Comparison of ENCODE assay signal across 12 cellular contexts in the genomic region with DNA sequence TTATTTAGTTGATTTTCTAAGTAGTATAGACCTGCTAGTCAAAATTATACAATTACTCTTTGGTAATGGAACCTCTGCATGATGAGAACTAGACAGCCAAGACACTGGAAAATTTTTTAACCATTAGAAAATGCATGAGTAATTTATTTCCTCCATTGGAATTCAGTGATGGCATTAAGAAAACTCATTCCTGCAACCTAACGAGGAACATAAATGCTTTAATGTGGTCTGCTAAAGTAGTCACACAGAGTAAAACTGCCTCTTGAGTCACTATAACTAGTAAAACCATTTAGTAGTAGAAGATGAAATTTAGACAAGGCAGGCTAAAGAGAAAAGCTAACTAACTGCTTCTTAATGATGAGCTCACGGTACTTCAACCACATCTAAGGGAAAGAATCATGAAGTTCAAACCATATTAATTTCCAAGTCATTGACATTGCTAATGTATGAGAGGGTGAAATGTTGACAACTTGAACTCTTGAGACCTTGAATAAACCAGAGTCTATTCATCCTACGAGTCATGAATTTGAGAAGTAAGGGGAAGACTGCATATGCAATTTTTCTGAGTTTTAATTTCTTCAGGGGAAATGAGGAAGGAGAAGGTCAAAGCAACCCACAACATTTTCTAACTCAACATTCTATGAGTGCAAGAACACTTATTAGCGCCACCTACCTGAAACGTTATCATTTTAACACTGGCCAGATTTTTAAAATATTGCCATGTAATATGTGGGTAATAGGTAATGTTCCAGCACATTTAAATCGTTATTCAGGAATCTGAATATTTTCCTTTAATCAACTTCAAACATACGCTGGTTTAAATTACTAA.
DNase-seq lines count a peak whose midpoint lies in the region; ATAC-seq, FAIRE-seq and TF ChIP-seq lines count a peak whose summit lies in the region.
"Had no signal": no experiment of that assay in that cellular context is flagged by ENCODE, and none has a peak within 500 bp of the region (broad histone marks: within the 10 kb centered on the region; RNA-seq: fewer than 3 reads in every experiment).

No MANE protein-coding gene starts in this region.

- H3K36me3 ChIP-seq in HCT116 (ENCODE audit: control insufficient read depth in 1 of 2, insufficient read depth in 2 of 2, low read length in 2 of 2) (no peaks in the 10 kb centered on the region), HepG2 (replicated peaks in 1 of 2; ENCODE audit: control insufficient read depth in 1 of 2, insufficient read depth in 2 of 2, low read length in 2 of 2) (no peaks in the 10 kb centered on the region)
- no peaks in the 10 kb centered on the region for H3K36me3 ChIP-seq in effector memory CD4-positive, alpha-beta T cell (ENCODE audit: control insufficient read depth, insufficient read depth, low read length)
- H3K36me3 ChIP-seq: esophagus muscularis mucosa, neutrophil had no signal

- RAD21 ChIA-PET in HCT116 (lab: Charles Lee; ENCODE audit: low non-redundant PET in 1 of 2, low total read pairs in 2 of 2, uncharacterized antibody in 2 of 2, unreplicated experiment in 2 of 2), result no interaction called here

- peak; percentile 71 for ATAC-seq in HCT116
- ATAC-seq in HepG2, result no peak
- ATAC-seq in GM19397 (IDR thresholded peaks at IDR 0.05; ENCODE audit: unreplicated experiment), result no peak

- H3K4me1 ChIP-seq in HCT116 (ENCODE audit: control insufficient read depth in 1 of 2, insufficient read depth in 2 of 2, low read length in 2 of 2) (peaks cover 0 to 55% of the 10 kb centered on the region in 2 experiments; a peak in 2 of 4 replicates), HepG2 (ENCODE audit: insufficient read depth, low read length) (no peaks in the 10 kb centered on the region)
- no peaks in the 10 kb centered on the region for H3K4me1 ChIP-seq in effector memory CD4-positive, alpha-beta T cell (ENCODE audit: control insufficient read depth, insufficient read depth, low read length, poor library complexity, severe bottlenecking)

- in situ Hi-C loops in HepG2 (cut with HindIII; ENCODE audit: extremely low pct_ligation_motif_present, low pct_unique_long_range_greater_than_20kb), result no loop called here

- H3K27me3 ChIP-seq in HCT116 (ENCODE audit: insufficient read depth, low read length) (no peaks in the 10 kb centered on the region), HepG2 (ENCODE audit: control insufficient read depth in 1 of 2, insufficient read depth in 2 of 2, low read length in 2 of 2) (no peaks in the 10 kb centered on the region; a peak in 1 of 5 replicates)
- H3K27me3 ChIP-seq in effector memory CD4-positive, alpha-beta T cell (replicated peaks; ENCODE audit: control insufficient read depth, insufficient read depth, low read length, poor library complexity, severe bottlenecking), result no peaks in the 10 kb centered on the region
- H3K27me3 ChIP-seq: esophagus muscularis mucosa, neutrophil had no signal

- H3K9me3 ChIP-seq in HCT116 (ENCODE audit: control insufficient read depth in 1 of 2, insufficient read depth in 1 of 2, low read depth in 1 of 2, low read length in 2 of 2) (no peaks in the 10 kb centered on the region), HepG2 (ENCODE audit: low read length) (no peaks in the 10 kb centered on the region)
- no peaks in the 10 kb centered on the region for H3K9me3 ChIP-seq in effector memory CD4-positive, alpha-beta T cell (ENCODE audit: control insufficient read depth, low read length)
- H3K9me3 ChIP-seq: esophagus muscularis mucosa, neutrophil had no signal

- intact Hi-C loops in HCT116 (cut with micrococcal nuclease) (loop anchor here (5.0 kb wide), 1 partner anchor 148 kb away; no protein-coding TSS in a partner anchor), HepG2 (cut with micrococcal nuclease; ENCODE audit: unreplicated experiment) (loop anchor here (5.0 kb wide), 1 partner anchor 148 kb away; no protein-coding TSS in a partner anchor)

- peak overlapping the region; percentile 21 for H3K9ac ChIP-seq in HCT116 (ENCODE audit: low read length)
- no peak overlapping the region for H3K9ac ChIP-seq in HepG2 (ENCODE audit: insufficient read depth, low read depth, low read length)

- peak; percentile 4 for FAIRE-seq in HepG2 (lab: Jason Lieb, UNC)

- H3K9me2 ChIP-seq in HCT116 (ENCODE audit: insufficient read depth), result no peaks in the 10 kb centered on the region

- no peak overlapping the region for H2AFZ ChIP-seq in HCT116 (ENCODE audit: low read depth, low read length, poor library complexity, severe bottlenecking)
- no peak overlapping the region for H2AFZ ChIP-seq in HepG2 (ENCODE audit: low read length)

- TF ChIP-seq CTCF in C4-2B (conservative IDR thresholded peaks at IDR 0.05), result peak; percentile 31
- peak; percentile 25 to 53 (median 30); a peak in 4 of 6 replicates for TF ChIP-seq CTCF in HCT116 (IDR thresholded peaks at IDR 0.05 in 2 of 3, conservative IDR thresholded peaks at IDR 0.05 in 1 of 3; ENCODE audit: borderline replicate concordance in 1 of 3, insufficient read depth in 1 of 3, low read depth in 2 of 3, low read length in 2 of 3)
- TF ChIP-seq CTCF in VCaP (conservative IDR thresholded peaks at IDR 0.05), result peak; percentile 47
- no peak for TF ChIP-seq CTCF in HepG2 (CRISPR knock-in tag; IDR thresholded peaks at IDR 0.05)

- 50% methylated on average over 7 of the region's 7 CpGs for WGBS in HepG2 (ENCODE audit: low lambda C conversion rate)

- H4K20me1 ChIP-seq in HCT116 (ENCODE audit: insufficient read depth) (no peaks in the 10 kb centered on the region), HepG2 (ENCODE audit: insufficient read depth, low read length) (no peaks in the 10 kb centered on the region)

- no TSS peak for BruUV-seq in HCT116 (replicated peaks; lab: Mats Ljungman, UMichigan)
- no TSS peak for BruUV-seq in HepG2 (replicated peaks; lab: Mats Ljungman, UMichigan)

- H3K27ac ChIP-seq in C4-2B (no peak overlapping the region), HCT116 (ENCODE audit: low read depth, low read length) (peak overlapping the region; percentile 25; the same call in 1 of the 2 replicates), VCaP (no peak overlapping the region), HepG2 (ENCODE audit: extremely low read length, insufficient read depth, low read length) (no peak overlapping the region)
- no peak overlapping the region for H3K27ac ChIP-seq in effector memory CD4-positive, alpha-beta T cell (ENCODE audit: insufficient read depth, low read length, poor library complexity, severe bottlenecking)
- H3K27ac ChIP-seq: esophagus muscularis mucosa, neutrophil had no signal

- peak; percentile 62 for DNase-seq in HCT116 (ENCODE audit: low read depth, low spot score)
- DNase-seq in HepG2 (ENCODE audit: low spot score), result no peak
- no peak for DNase-seq in DMS 273 treated with DMSO at 0.1 percent for 48 hours (lab: John Stamatoyannopoulos, UW)
- no peak for DNase-seq in effector memory CD4-positive, alpha-beta T cell
- DNase-seq in NCI-H1436 treated with DMSO at 0.1 percent for 48 hours (lab: John Stamatoyannopoulos, UW), result no peak
- DNase-seq: activated CD4-positive, alpha-beta memory T cell treated with anti-CD3 and anti-CD28 coated beads, Interleukin-2, amount 10 ng/mL, durations not matched to agents 7 days and 5 days; NCI-H345 had no signal

- no peak for TF ChIP-seq POLR2A in HCT116 (IDR thresholded peaks at IDR 0.05; ENCODE audit: borderline replicate concordance, extremely low read depth, insufficient read depth, insufficient read length)
- TF ChIP-seq POLR2A in HepG2 (IDR thresholded peaks at IDR 0.05; ENCODE audit: insufficient read depth in 1 of 2, low read depth in 2 of 2, low read length in 2 of 2), result no peak

- no peak overlapping the region for H3K4me3 ChIP-seq in HCT116 (replicated peaks in 1 of 2; ENCODE audit: low read depth in 1 of 2, low read length in 2 of 2)
- H3K4me3 ChIP-seq in HepG2 (replicated peaks in 1 of 3; ENCODE audit: insufficient read depth in 1 of 3, low read depth in 2 of 3, low read length in 3 of 3), result no peak overlapping the region
- H3K4me3 ChIP-seq in effector memory CD4-positive, alpha-beta T cell (ENCODE audit: insufficient read depth, low read depth, low read length, poor library complexity, severe bottlenecking), result no peak overlapping the region
- H3K4me3 ChIP-seq: esophagus muscularis mucosa had no signal

- CTCF ChIA-PET in HCT116 (lab: Charles Lee), result no interaction called here
- CTCF ChIA-PET in HepG2 (lab: Yijun Ruan, JAX; ENCODE audit: low intra/inter-chr PET ratio, low total read pairs), result no interaction called here

- H3K79me2 ChIP-seq in HCT116 (ENCODE audit: insufficient read depth, low read length), result no peaks in the 10 kb centered on the region
- H3K79me2 ChIP-seq in HepG2 (ENCODE audit: insufficient read depth, low read length), result no peaks in the 10 kb centered on the region

- TF ChIP-seq EP300 in HepG2 (IDR thresholded peaks at IDR 0.05; ENCODE audit: low read depth in 2 of 2, low read length in 2 of 2), result no peak
- no peak for TF ChIP-seq EP300 in HepG2 (CRISPR knock-in tag; IDR thresholded peaks at IDR 0.05; ENCODE audit: borderline replicate concordance)

- TF ChIP-seq RAD21 in HCT116 (IDR thresholded peaks at IDR 0.05; ENCODE audit: low read depth), result peak; percentile 48
- no peak for TF ChIP-seq RAD21 in HepG2 (CRISPR knock-in tag; IDR thresholded peaks at IDR 0.05)

- H3K4me2 ChIP-seq in HCT116 (ENCODE audit: low read length) (peak overlapping the region; percentile 42), HepG2 (ENCODE audit: low read depth, low read length) (no peak overlapping the region)

- POLR2A ChIA-PET in HCT116 (lab: Charles Lee), result no interaction called here
- POLR2A ChIA-PET in HepG2 (lab: Yijun Ruan, JAX), result no interaction called here

TF ChIP-seq in HCT116, 20 proteins besides CTCF, POLR2A, EP300 and RAD21 (continues in another document):
- TF ChIP-seq CEBPB (IDR thresholded peaks at IDR 0.05; ENCODE audit: low read depth) (no peak), SRF (IDR thresholded peaks at IDR 0.05; ENCODE audit: low read depth) (no peak), CBX3 (IDR thresholded peaks at IDR 0.05; ENCODE audit: low read depth) (no peak), JUND (IDR thresholded peaks at IDR 0.05) (0 out of 2 replicates have a peak, but pooled peaks have one; percentile 35), SP1 (IDR thresholded peaks at IDR 0.05; ENCODE audit: low read depth) (peak; percentile 45; the same call in 1 of the 2 replicates), EZH2 (IDR thresholded peaks at IDR 0.05) (no peak), EZH2phosphoT487 (IDR thresholded peaks at IDR 0.05; ENCODE audit: borderline replicate concordance) (no peak), EGR1 (IDR thresholded peaks at IDR 0.05; ENCODE audit: low read depth) (no peak)

TF ChIP-seq in HepG2, 621 proteins besides CTCF, POLR2A, EP300 and RAD21 (continues in another document):
- no peak for TF ChIP-seq SNAI1 (CRISPR knock-in tag; IDR thresholded peaks at IDR 0.05; ENCODE audit: borderline replicate concordance)
- no peak for TF ChIP-seq PAF1 (CRISPR knock-in tag; IDR thresholded peaks at IDR 0.05)
- no peak for TF ChIP-seq ZNF792 (CRISPR knock-in tag; IDR thresholded peaks at IDR 0.05)
- TF ChIP-seq MXI1 (IDR thresholded peaks at IDR 0.05; ENCODE audit: borderline replicate concordance, low read depth, low read length), result no peak
